ENCODE assay signal across 8 cellular contexts in the genomic region with DNA sequence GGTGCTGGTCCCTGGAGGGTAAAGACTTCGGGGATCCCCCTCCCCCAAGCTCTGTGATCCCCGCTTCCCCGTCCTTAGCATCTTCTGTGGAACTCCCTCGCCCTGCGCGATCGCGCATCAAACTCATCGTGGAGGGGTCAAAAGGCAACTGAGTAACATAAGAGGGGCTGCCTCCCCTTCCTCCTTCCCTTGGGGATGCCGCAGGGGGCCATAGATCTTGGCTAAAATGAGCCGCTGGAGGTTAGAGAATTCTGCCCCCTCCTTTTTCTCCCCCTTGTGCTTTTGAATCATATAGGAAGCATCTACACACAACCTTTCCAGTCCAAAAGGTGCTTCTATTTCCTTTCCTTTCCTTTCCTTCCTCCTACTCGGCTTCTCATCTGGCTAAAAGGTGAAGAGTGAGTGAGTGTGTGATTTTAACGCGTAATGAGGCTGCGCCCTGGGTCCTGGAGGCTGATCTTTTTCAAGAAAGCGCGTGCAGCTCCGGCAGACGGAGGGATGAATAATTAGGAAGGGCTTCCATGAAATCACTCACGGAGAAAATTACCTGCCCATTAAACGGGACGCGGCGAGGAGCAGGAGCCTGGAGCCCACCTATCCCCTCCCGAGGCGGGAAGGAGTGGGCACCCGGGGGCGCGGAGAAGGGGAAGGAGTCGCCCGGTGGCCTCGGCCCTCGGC. TPM values are rescaled to one million over a fixed set of nuclear protein-coding genes. Genes with fewer than 3 reads are reported as not detected.
DNase-seq lines count a peak whose midpoint lies in the region; ATAC-seq and TF ChIP-seq lines count a peak whose summit lies in the region.

No MANE protein-coding gene starts in this region.

- intact Hi-C loops in body of pancreas (cut with DNase I) (no loop called here), testis (cut with DNase I; ENCODE audit: low total_unique reads) (no loop called here)

- H3K36me3 ChIP-seq in body of pancreas (replicated peaks in 1 of 2; ENCODE audit: insufficient read depth in 1 of 2, low read depth in 2 of 2) (no peaks in the 10 kb centered on the region), testis (ENCODE audit: low read depth, missing control alignments) (no peaks in the 10 kb centered on the region)

- TF ChIP-seq POLR2A in body of pancreas (IDR thresholded peaks at IDR 0.05) = no peak
- no peak for TF ChIP-seq POLR2A in testis (IDR thresholded peaks at IDR 0.05)

- peaks cover 0 to 11% of the 10 kb centered on the region in 2 donors for H3K27me3 ChIP-seq in body of pancreas
- H3K27me3 ChIP-seq in testis = no peaks in the 10 kb centered on the region

- no peak overlapping the region for H3K27ac ChIP-seq in body of pancreas
- peak overlapping the region in 1 of 2 donors; percentile 63 for H3K27ac ChIP-seq in testis

- WGBS in body of pancreas, 2 donors = 1 to 5% methylated on average over 30 to 33 of the region's 33 CpGs
- 1% methylated on average over 19 to 33 of the region's 33 CpGs for WGBS in testis, 2 donors

- H3K4me3 ChIP-seq in body of pancreas (peak overlapping the region in 1 of 2 donors; percentile 19), testis (peak overlapping the region; percentile 58 to 76)

- H3K9me3 ChIP-seq in body of pancreas = no peaks in the 10 kb centered on the region
- no peaks in the 10 kb centered on the region for H3K9me3 ChIP-seq in testis

- ATAC-seq in body of pancreas (peak; percentile 18), HG02571 (IDR thresholded peaks at IDR 0.05; ENCODE audit: unreplicated experiment) (no peak)

- TF ChIP-seq CTCF in body of pancreas (IDR thresholded peaks at IDR 0.05) (no peak), testis (IDR thresholded peaks at IDR 0.05) (no peak)

- DNase-seq in NCI-H1092 treated with DMSO at 0.1 percent for 48 hours (lab: John Stamatoyannopoulos, UW) = peak; percentile 65
- no peak for DNase-seq in NCI-H1092 (lab: John Stamatoyannopoulos, UW)
- peak in 2 of 4 donors; percentile 3 to 8 for DNase-seq in body of pancreas
- DNase-seq in islet precursor cell = peak; percentile 63
- peak; percentile 32 for DNase-seq in testis
- DNase-seq in activated CD4-positive, alpha-beta T cell treated with anti-CD3 and anti-CD28 coated beads for 1 hour = no peak
- DNase-seq in 8988T = no peak

- peaks cover 19% of the 10 kb centered on the region for H3K4me1 ChIP-seq in body of pancreas
- H3K4me1 ChIP-seq in testis = no peaks in the 10 kb centered on the region

RNA-seq across cellular contexts. Expression of a gene that starts 0.8 kb away (rescaled TPM):
- total RNA-seq in body of pancreas (1 to 10 TPM; 1.3 to 3.0 TPM), testis (10 to 100 TPM; 17.7 to 23.3 TPM)
- polyA plus RNA-seq in testis (ENCODE audit: insufficient read depth, low read depth, low replicate concordance) = 16.1 TPM

Comparison
In these comparisons a context has a peak if more than half of its experiments do, and no peak if none do; other contexts are left out.
1. DNase-seq: peak in NCI-H1092 treated with DMSO at 0.1 percent for 48 hours (single experiment), islet precursor cell (single experiment) and testis (single experiment); none in NCI-H1092 (single experiment), activated CD4-positive, alpha-beta T cell treated with anti-CD3 and anti-CD28 coated beads for 1 hour (single experiment) and 8988T (single experiment).
2. RNA of a gene that starts 0.8 kb away (total RNA-seq): 17.7 to 23.3 TPM in testis; 1.3 to 3.0 TPM in body of pancreas; every median in the first group is over 4 times any median in the second.